ENCODE assay signal across 3 cellular contexts in genomic region chr11:28107331-28107725, GRCh38.
TF ChIP-seq lines count a peak whose summit lies in the region.

No MANE protein-coding gene starts in this region.

TF ChIP-seq in SK-N-SH, 30 proteins besides CTCF, POLR2A, EP300 and RAD21:
- TF ChIP-seq USF2 (IDR thresholded peaks at IDR 0.05; ENCODE audit: borderline replicate concordance, low read depth, low read length) (no peak), SIN3A (IDR thresholded peaks at IDR 0.05; ENCODE audit: borderline replicate concordance, low read depth, low read length) (no peak), MEF2A (IDR thresholded peaks at IDR 0.05; ENCODE audit: borderline replicate concordance, low read depth) (no peak), GATA2 (CRISPR knock-in tag; IDR thresholded peaks at IDR 0.05) (no peak), RXRA (IDR thresholded peaks at IDR 0.05; ENCODE audit: borderline replicate concordance, low read depth) (no peak), ZBTB33 (IDR thresholded peaks at IDR 0.05; ENCODE audit: borderline replicate concordance, low read depth) (no peak), NRF1 (IDR thresholded peaks at IDR 0.05; ENCODE audit: low read depth, low read length) (no peak), MXI1 (IDR thresholded peaks at IDR 0.05; ENCODE audit: low read depth, low read length) (no peak), POLR2AphosphoS5 (IDR thresholded peaks at IDR 0.05; ENCODE audit: low read depth, low read length) (no peak), MAX (IDR thresholded peaks at IDR 0.05; ENCODE audit: low read depth) (no peak), EZH2phosphoT487 (IDR thresholded peaks at IDR 0.05; ENCODE audit: borderline replicate concordance, low read depth) (no peak), FOXM1 (IDR thresholded peaks at IDR 0.05; ENCODE audit: low read depth) (no peak), FOSL2 (IDR thresholded peaks at IDR 0.05; ENCODE audit: borderline replicate concordance, low read depth) (no peak)
TF ChIP-seq in SK-N-SH: peak in this region for 0.

TF ChIP-seq in H1, 55 proteins besides CTCF, POLR2A, EP300 and RAD21:
- TF ChIP-seq SIN3A (conservative IDR thresholded peaks at IDR 0.05 in 1 of 2, IDR thresholded peaks at IDR 0.05 in 1 of 2; ENCODE audit: low read depth in 1 of 2, low read length in 2 of 2), result no peak
- no peak for TF ChIP-seq YY1 (IDR thresholded peaks at IDR 0.05; ENCODE audit: low read depth, low read length)
- no peak for TF ChIP-seq JUN (IDR thresholded peaks at IDR 0.05; ENCODE audit: low read depth, low read length)
- TF ChIP-seq SP1 (IDR thresholded peaks at IDR 0.05; ENCODE audit: low read depth, low read length), result no peak
- no peak for TF ChIP-seq EZH2 (IDR thresholded peaks at IDR 0.05; ENCODE audit: low read depth, low read length, severe bottlenecking)
- no peak for TF ChIP-seq PHF8 (conservative IDR thresholded peaks at IDR 0.05; ENCODE audit: low read depth, low read length)
- no peak for TF ChIP-seq KDM1A (IDR thresholded peaks at IDR 0.05; ENCODE audit: borderline replicate concordance, low read length)
- TF ChIP-seq HDAC6 (IDR thresholded peaks at IDR 0.05; ENCODE audit: low read depth, low read length), result no peak
- no peak for TF ChIP-seq SIRT6 (IDR thresholded peaks at IDR 0.05; ENCODE audit: low read length)
- no peak for TF ChIP-seq JUND (IDR thresholded peaks at IDR 0.05; ENCODE audit: low read length)
- no peak for TF ChIP-seq TEAD4 (IDR thresholded peaks at IDR 0.05; ENCODE audit: low read depth, low read length)

TF ChIP-seq in neural cell, 6 proteins besides CTCF, POLR2A, EP300 and RAD21:
- TF ChIP-seq SMC3 (conservative IDR thresholded peaks at IDR 0.05; ENCODE audit: poor library complexity) (no peak), TAF1 (IDR thresholded peaks at IDR 0.05; ENCODE audit: low read depth) (no peak), EZH2 (IDR thresholded peaks at IDR 0.05; ENCODE audit: borderline replicate concordance, insufficient read depth, low read length, poor library complexity, severe bottlenecking) (no peak), REST (IDR thresholded peaks at IDR 0.05; ENCODE audit: borderline replicate concordance) (no peak), MXI1 (conservative IDR thresholded peaks at IDR 0.05; ENCODE audit: poor library complexity, severe bottlenecking) (no peak), POLR2AphosphoS5 (IDR thresholded peaks at IDR 0.05) (no peak)
